Comparison of ENCODE assay signal across 8 cellular contexts in genomic region chr16:3074860-3075545, GRCh38. TPM values are rescaled to one million over a fixed set of nuclear protein-coding genes. Genes with fewer than 3 reads are reported as not detected.
DNase-seq lines count a peak whose midpoint lies in the region; ATAC-seq and TF ChIP-seq lines count a peak whose summit lies in the region.
"Had no signal": no experiment of that assay in that cellular context is flagged by ENCODE, and none has a peak within 500 bp of the region (broad histone marks: within the 10 kb centered on the region; RNA-seq: fewer than 3 reads in every experiment).

No MANE protein-coding gene starts in this region.

- peak overlapping the region; percentile 57; the same call in 1 of the 2 replicates for H3K27ac ChIP-seq in MM.1S (ENCODE audit: low read length)
- H3K27ac ChIP-seq: SK-N-MC had no signal

- peak; percentile 74 for ATAC-seq in GM19463 (IDR thresholded peaks at IDR 0.05; ENCODE audit: unreplicated experiment)
- ATAC-seq in sciatic nerve: peak; percentile 49

- H3K9me2 ChIP-seq in MM.1S (replicated peaks; ENCODE audit: insufficient read depth, low read length): no peaks in the 10 kb centered on the region

- H2AFZ ChIP-seq in MM.1S (ENCODE audit: low read length): peak overlapping the region; percentile 14; the same call in 1 of the 2 replicates

- peak; percentile 72 for DNase-seq in MM.1S
- DNase-seq in activated T-cell treated with anti-CD3 and anti-CD28 coated beads, Interleukin-2, amount 50 U/mL, for 48 hours: peak; percentile 85 to 88
- no peak for DNase-seq in sciatic nerve (ENCODE audit: low spot score)
- DNase-seq in SHP77 treated with DMSO at 0.1 percent for 48 hours (lab: John Stamatoyannopoulos, UW): no peak
- no peak for DNase-seq in NCI-H1092 (lab: John Stamatoyannopoulos, UW)
- no peak for DNase-seq in NCI-H1930 (lab: John Stamatoyannopoulos, UW)

- no peak overlapping the region for H3K4me3 ChIP-seq in MM.1S (ENCODE audit: low read length)
- H3K4me3 ChIP-seq: SK-N-MC had no signal

- H3K9ac ChIP-seq in MM.1S (ENCODE audit: low read length): peak overlapping the region; percentile 6; the same call in 1 of the 2 replicates

- no peaks in the 10 kb centered on the region for H3K36me3 ChIP-seq in MM.1S (replicated peaks; ENCODE audit: insufficient read depth, low read length)

- 0 out of 2 replicates have a peak, but pooled peaks cover 8% of the 10 kb centered on the region for H3F3A ChIP-seq in MM.1S (ENCODE audit: insufficient read depth, low read length)

- peaks cover 23% of the 10 kb centered on the region for H3K27me3 ChIP-seq in MM.1S (replicated peaks; ENCODE audit: insufficient read depth, low read length)

- H4K20me1 ChIP-seq in MM.1S (ENCODE audit: insufficient read depth, low read length): no peaks in the 10 kb centered on the region

- H3K9me3 ChIP-seq in MM.1S (replicated peaks; ENCODE audit: insufficient read depth, low read length): no peaks in the 10 kb centered on the region

- TF ChIP-seq CTCF in MM.1S (IDR thresholded peaks at IDR 0.05; ENCODE audit: low read length): no peak

- intact Hi-C loops in sciatic nerve (cut with DNase I): no loop called here

- H3K4me1 ChIP-seq in MM.1S (ENCODE audit: low read length): peaks cover 27% of the 10 kb centered on the region

- no peaks in the 10 kb centered on the region for H3K79me2 ChIP-seq in MM.1S (ENCODE audit: low read length)

- peak overlapping the region; percentile 39; the same call in 1 of the 2 replicates for H3K4me2 ChIP-seq in MM.1S (ENCODE audit: low read depth, low read length)

RNA-seq across cellular contexts. Expression of gene IL32, which starts 9.6 kb away (rescaled TPM):
- total RNA-seq in sciatic nerve: 32.6 TPM

RNA-seq across cellular contexts. Expression of gene ZSCAN10, which starts 24.1 kb away (rescaled TPM):
- total RNA-seq in sciatic nerve: not detected

RNA-seq across cellular contexts. Expression of gene MMP25, which starts 28.6 kb away (rescaled TPM):
- 9.1 TPM for total RNA-seq in sciatic nerve

RNA-seq across cellular contexts. Expression of gene ZNF205, which starts 37.4 kb away (rescaled TPM):
- 12.3 TPM for total RNA-seq in sciatic nerve

RNA-seq across cellular contexts. Expression of gene BICDL2, which starts 38.3 kb away (rescaled TPM):
- 0.22 TPM for total RNA-seq in sciatic nerve

Comparison
In these comparisons a context has a peak if more than half of its experiments do, and no peak if none do; other contexts are left out.
1. DNase-seq: peak in MM.1S (single experiment) and activated T-cell treated with anti-CD3 and anti-CD28 coated beads, Interleukin-2, amount 50 U/mL, for 48 hours (2 of 2); none in sciatic nerve (single experiment), SHP77 treated with DMSO at 0.1 percent for 48 hours (single experiment), NCI-H1092 (single experiment) and NCI-H1930 (0 of 2).